In the genomic region with DNA sequence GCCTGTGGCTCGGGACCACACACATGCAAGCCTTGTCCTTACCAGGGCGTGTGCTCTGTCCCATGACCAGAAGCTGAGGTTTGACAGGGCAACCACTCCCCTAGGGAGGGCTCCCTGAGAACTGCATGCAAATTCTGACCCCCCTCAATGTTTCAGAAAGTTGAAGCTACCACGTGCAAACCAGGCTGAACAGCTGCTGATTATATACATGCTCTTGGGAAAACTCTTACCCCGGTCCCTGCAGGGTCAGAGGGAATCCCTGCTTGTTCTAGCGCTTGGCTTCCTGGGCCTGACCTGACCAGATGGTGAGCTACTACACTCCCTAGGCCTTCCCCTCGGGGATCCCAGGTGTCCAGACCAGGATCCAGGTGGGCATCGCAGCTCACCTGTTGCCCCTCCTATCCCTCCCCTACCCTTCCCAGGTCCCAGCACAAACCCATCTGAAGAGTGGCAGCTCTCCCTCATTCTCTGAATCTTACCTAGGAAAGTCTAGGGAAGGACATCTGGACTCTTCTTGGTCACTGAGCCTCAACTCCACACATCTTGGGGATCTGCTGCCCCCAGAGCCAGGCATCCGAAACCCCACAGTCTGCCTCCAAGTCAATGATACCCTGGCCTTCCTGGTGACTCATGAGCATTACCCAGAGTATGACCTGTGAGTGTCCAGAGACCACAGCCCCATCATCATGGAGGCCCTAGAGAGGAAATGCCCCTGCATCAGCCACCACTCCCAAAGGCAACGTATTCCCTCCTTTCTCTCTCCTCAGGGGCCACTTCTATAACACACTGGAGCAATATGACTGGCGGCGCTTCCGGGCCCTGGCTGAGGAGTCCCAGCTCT, we compare ENCODE assay signal across 11 cellular contexts.
DNase-seq lines count a peak whose midpoint lies in the region; ATAC-seq, FAIRE-seq and TF ChIP-seq lines count a peak whose summit lies in the region.
"Had no signal": no experiment of that assay in that cellular context is flagged by ENCODE, and none has a peak within 500 bp of the region (broad histone marks: within the 10 kb centered on the region; RNA-seq: fewer than 3 reads in every experiment).

No MANE protein-coding gene starts in this region.

- ATAC-seq in HepG2 (no peak), right lobe of liver (no peak), HG02763 (IDR thresholded peaks at IDR 0.05; ENCODE audit: unreplicated experiment) (peak; percentile 88), IMR-90 (ENCODE audit: low read depth) (no peak)

- H4K8ac ChIP-seq in IMR-90 (ENCODE audit: low read depth in 2 of 2, low read length in 2 of 2), result no peak overlapping the region

- no peak for TF ChIP-seq EP300 in HepG2 (IDR thresholded peaks at IDR 0.05; ENCODE audit: low read depth in 2 of 2, low read length in 2 of 2)
- no peak for TF ChIP-seq EP300 in HepG2 (CRISPR knock-in tag; IDR thresholded peaks at IDR 0.05; ENCODE audit: borderline replicate concordance)

- H3K27ac ChIP-seq in HepG2 (ENCODE audit: extremely low read length, insufficient read depth, low read length) (no peak overlapping the region), right lobe of liver (no peak overlapping the region), IMR-90 (ENCODE audit: insufficient read depth, low read length) (no peak overlapping the region), kidney (ENCODE audit: low read depth in 2 of 2, low read length in 2 of 2) (no peak overlapping the region)

- H2AFZ ChIP-seq in HepG2 (ENCODE audit: low read length), result no peak overlapping the region
- no peak overlapping the region for H2AFZ ChIP-seq in IMR-90 (replicated peaks; ENCODE audit: low read length, poor library complexity)

- FAIRE-seq in HepG2 (lab: Jason Lieb, UNC) (no peak), kidney (lab: Jason Lieb, UNC) (no peak)
- FAIRE-seq: A204.1 had no signal

- BruUV-seq in HepG2 (replicated peaks; lab: Mats Ljungman, UMichigan), result no TSS peak
- BruUV-seq in IMR-90 (replicated peaks; lab: Mats Ljungman, UMichigan), result no TSS peak

- H3K56ac ChIP-seq in IMR-90 (ENCODE audit: extremely low read depth, insufficient read depth, low read length), result no peak overlapping the region

- H3K9ac ChIP-seq in HepG2 (ENCODE audit: insufficient read depth, low read depth, low read length), result no peak overlapping the region
- H3K9ac ChIP-seq in IMR-90 (ENCODE audit: low read depth, low read length), result no peak overlapping the region
- no peak overlapping the region for H3K9ac ChIP-seq in kidney (ENCODE audit: low read length in 2 of 2)

- H3K23ac ChIP-seq in IMR-90 (ENCODE audit: low read depth, low read length), result no peak overlapping the region

- H2BK120ac ChIP-seq in IMR-90 (ENCODE audit: low read depth, low read length), result no peak overlapping the region

- no peak overlapping the region for H3K14ac ChIP-seq in IMR-90 (replicated peaks; ENCODE audit: low read depth, low read length)

- in situ Hi-C loops in HepG2 (cut with HindIII; ENCODE audit: extremely low pct_ligation_motif_present, low pct_unique_long_range_greater_than_20kb), result loop anchor here (10.0 kb wide), 1 partner anchor 384 kb away; no protein-coding TSS in a partner anchor
- in situ Hi-C loops in IMR-90 (cut with MboI; ENCODE audit: low sequenced_read_pairs), result loop anchor here (5.0 to 10.0 kb wide), 2 partner anchors 324 to 392 kb away; no protein-coding TSS in a partner anchor

- H4K91ac ChIP-seq in IMR-90 (ENCODE audit: insufficient read depth, low read depth, low read length), result no peak overlapping the region

- TF ChIP-seq POLR2A in HepG2 (IDR thresholded peaks at IDR 0.05; ENCODE audit: insufficient read depth in 1 of 2, low read depth in 2 of 2, low read length in 2 of 2) (no peak), right lobe of liver (IDR thresholded peaks at IDR 0.05) (no peak), IMR-90 (IDR thresholded peaks at IDR 0.05; ENCODE audit: low read depth, low read length) (no peak)

- intact Hi-C loops in HepG2 (cut with micrococcal nuclease; ENCODE audit: unreplicated experiment), result loop anchor here (5.0 kb wide), 1 partner anchor 112 kb away; no protein-coding TSS in a partner anchor
- intact Hi-C loops in right lobe of liver (cut with DNase I), result no loop called here
- intact Hi-C loops in IMR-90 (cut with micrococcal nuclease), result loop anchor here (5.0 to 10.0 kb wide), 2 partner anchors 144 to 327 kb away; no protein-coding TSS in a partner anchor
- intact Hi-C loops in kidney (cut with DNase I), result no loop called here

- no peak overlapping the region for H3K4ac ChIP-seq in IMR-90 (ENCODE audit: low read depth, low read length)

- no peak for TF ChIP-seq CTCF in HepG2 (CRISPR knock-in tag; IDR thresholded peaks at IDR 0.05)
- TF ChIP-seq CTCF in right lobe of liver (IDR thresholded peaks at IDR 0.05), result no peak
- TF ChIP-seq CTCF in IMR-90 (conservative IDR thresholded peaks at IDR 0.05; ENCODE audit: low read depth, low read length), result no peak
- TF ChIP-seq CTCF in kidney (IDR thresholded peaks at IDR 0.05; ENCODE audit: borderline replicate concordance, extremely low read depth, insufficient read depth), result no peak

- no peak overlapping the region for H2BK15ac ChIP-seq in IMR-90 (ENCODE audit: low read depth, low read length)

- H3K4me2 ChIP-seq in HepG2 (ENCODE audit: low read depth, low read length) (peak overlapping the region; percentile 19; the same call in 1 of the 2 replicates), IMR-90 (ENCODE audit: low read depth, low read length) (no peak overlapping the region)

- no peak overlapping the region for H3K4me3 ChIP-seq in HepG2 (replicated peaks in 1 of 3; ENCODE audit: insufficient read depth in 1 of 3, low read depth in 2 of 3, low read length in 3 of 3)
- no peak overlapping the region for H3K4me3 ChIP-seq in right lobe of liver
- H3K4me3 ChIP-seq in IMR-90 (ENCODE audit: insufficient read depth, low read depth, low read length), result no peak overlapping the region
- no peak overlapping the region for H3K4me3 ChIP-seq in kidney (ENCODE audit: low read length in 2 of 2)

- peaks cover 6 to 20% of the 10 kb centered on the region in 2 experiments; a peak in 3 of 5 replicates for H3K27me3 ChIP-seq in HepG2 (ENCODE audit: control insufficient read depth in 1 of 2, insufficient read depth in 2 of 2, low read length in 2 of 2)
- no peaks in the 10 kb centered on the region for H3K27me3 ChIP-seq in right lobe of liver
- no peaks in the 10 kb centered on the region; the same call in 1 of the 2 replicates for H3K27me3 ChIP-seq in IMR-90 (ENCODE audit: control insufficient read depth, insufficient read depth, low read length)

- H3K9me3 ChIP-seq in HepG2 (ENCODE audit: low read length) (no peaks in the 10 kb centered on the region), right lobe of liver (no peaks in the 10 kb centered on the region), IMR-90 (ENCODE audit: control insufficient read depth, insufficient read depth, low read length) (no peaks in the 10 kb centered on the region), kidney (ENCODE audit: control insufficient read depth in 1 of 2, low read length in 2 of 2) (no peaks in the 10 kb centered on the region)

- no peaks in the 10 kb centered on the region for H3K79me1 ChIP-seq in IMR-90 (ENCODE audit: low read depth in 1 of 2, low read length in 2 of 2)

- H4K5ac ChIP-seq in IMR-90 (ENCODE audit: low read depth, low read length), result no peak overlapping the region

- CTCF ChIA-PET in HepG2 (lab: Yijun Ruan, JAX; ENCODE audit: low intra/inter-chr PET ratio, low total read pairs), result no interaction called here
- CTCF ChIA-PET in IMR-90 (lab: Yijun Ruan, JAX), result interaction anchor here (0.8 kb wide), 1 partner anchor 168 kb away, joined by 3 read pairs; no protein-coding TSS in a partner anchor

- H2BK20ac ChIP-seq in IMR-90 (ENCODE audit: low read depth, low read length), result no peak overlapping the region

- dilution Hi-C loops in IMR-90 (cut with HindIII; ENCODE audit: low sequenced_read_pairs, unreplicated experiment), result no loop called here

- no peaks in the 10 kb centered on the region for H3K79me2 ChIP-seq in HepG2 (ENCODE audit: insufficient read depth, low read length)

- no peak for DNase-seq in HepG2 (ENCODE audit: low spot score)
- DNase-seq in right lobe of liver, result no peak
- peak; percentile 48 for DNase-seq in IMR-90
- no peak for DNase-seq in kidney
- DNase-seq in NCI-H82 (lab: John Stamatoyannopoulos, UW), result no peak
- no peak for DNase-seq in midbrain (lab: John Stamatoyannopoulos, UW)
- no peak for DNase-seq in amniotic stem cell (lab: John Stamatoyannopoulos, UW)
- DNase-seq: activated T-cell treated with anti-CD3 and anti-CD28 coated beads, Interleukin-2, amount 50 U/mL, for 1 hour; MV-4-11 had no signal

- H3K18ac ChIP-seq in IMR-90 (ENCODE audit: low read depth, low read length), result no peak overlapping the region

- H2BK5ac ChIP-seq in IMR-90 (ENCODE audit: low read depth, low read length, poor library complexity, severe bottlenecking), result no peak overlapping the region

- POLR2A ChIA-PET in HepG2 (lab: Yijun Ruan, JAX) (no interaction called here), IMR-90 (lab: Charles Lee; ENCODE audit: unreplicated experiment) (no interaction called here)

- WGBS in HepG2 (ENCODE audit: low lambda C conversion rate), result 51% methylated on average over 10 of the region's 12 CpGs
- WGBS in right lobe of liver (ENCODE audit: insufficient coverage, low coverage, low lambda C conversion rate, missing lambda C conversion rate), result no CpG with 5 or more reads among the region's 12 CpGs
- 82% methylated on average over 7 of the region's 12 CpGs; no CpG with 5 or more reads in 1 of the 2 experiments for WGBS in IMR-90 (ENCODE audit: extremely low coverage in 2 of 2, insufficient read length in 1 of 2), 2 experiments

- peak overlapping the region; percentile 1 for H2AK9ac ChIP-seq in IMR-90 (replicated peaks; ENCODE audit: low read depth, low read length, poor library complexity)

- H3K9me1 ChIP-seq in IMR-90 (ENCODE audit: insufficient read depth, low read length), result 0 out of 2 replicates have a peak, but pooled peaks cover 3% of the 10 kb centered on the region

- H3K4me1 ChIP-seq in HepG2 (ENCODE audit: insufficient read depth, low read length), result peaks cover 44% of the 10 kb centered on the region
- no peaks in the 10 kb centered on the region for H3K4me1 ChIP-seq in right lobe of liver
- peaks cover 5% of the 10 kb centered on the region for H3K4me1 ChIP-seq in IMR-90 (ENCODE audit: control insufficient read depth, insufficient read depth, low read length)
- H3K4me1 ChIP-seq in kidney (ENCODE audit: control insufficient read depth in 1 of 2, insufficient read depth in 1 of 2, low read depth in 1 of 2, low read length in 2 of 2), result no peaks in the 10 kb centered on the region

- H2AK5ac ChIP-seq in IMR-90 (ENCODE audit: low read depth, low read length), result peak overlapping the region; percentile 5

- no peaks in the 10 kb centered on the region for H4K20me1 ChIP-seq in HepG2 (ENCODE audit: insufficient read depth, low read length)
- no peaks in the 10 kb centered on the region for H4K20me1 ChIP-seq in IMR-90 (ENCODE audit: insufficient read depth, low read length)

- TF ChIP-seq RAD21 in HepG2 (CRISPR knock-in tag; IDR thresholded peaks at IDR 0.05) (no peak), IMR-90 (IDR thresholded peaks at IDR 0.05; ENCODE audit: low read length) (no peak)

- no peaks in the 10 kb centered on the region for H3K36me3 ChIP-seq in HepG2 (replicated peaks in 1 of 2; ENCODE audit: control insufficient read depth in 1 of 2, insufficient read depth in 2 of 2, low read length in 2 of 2)
- H3K36me3 ChIP-seq in right lobe of liver, result no peaks in the 10 kb centered on the region
- no peaks in the 10 kb centered on the region for H3K36me3 ChIP-seq in IMR-90 (ENCODE audit: control insufficient read depth, insufficient read depth, low read length)
- no peaks in the 10 kb centered on the region for H3K36me3 ChIP-seq in kidney (ENCODE audit: control insufficient read depth in 1 of 2, insufficient read depth in 2 of 2, low read length in 2 of 2)

Comparison
In these comparisons a context has a peak if more than half of its experiments do, and no peak if none do; other contexts are left out.
1. intact Hi-C loops: an anchor here in HepG2 (5.0 kb wide) and IMR-90 (5.0 to 10.0 kb wide); none called in right lobe of liver and kidney.